ENCODE assay signal across 1 cellular context in genomic region chr15:88543065-88543776, GRCh38.
TF ChIP-seq lines count a peak whose summit lies in the region.

No MANE protein-coding gene starts in this region.

TF ChIP-seq in H1, 55 proteins besides CTCF, POLR2A, EP300 and RAD21:
- TF ChIP-seq POU5F1 (IDR thresholded peaks at IDR 0.05; ENCODE audit: low read depth, low read length) (no peak), JUN (IDR thresholded peaks at IDR 0.05; ENCODE audit: low read depth, low read length) (no peak), EGR1 (IDR thresholded peaks at IDR 0.05; ENCODE audit: borderline replicate concordance, low read depth, low read length) (no peak), BACH1 (IDR thresholded peaks at IDR 0.05; ENCODE audit: low read length) (no peak), MAFK (IDR thresholded peaks at IDR 0.05; ENCODE audit: low read depth, low read length) (no peak), JUND (IDR thresholded peaks at IDR 0.05; ENCODE audit: low read length) (no peak), KDM5A (IDR thresholded peaks at IDR 0.05; ENCODE audit: low read length) (no peak), NRF1 (IDR thresholded peaks at IDR 0.05; ENCODE audit: low read depth, low read length) (no peak), RFX5 (IDR thresholded peaks at IDR 0.05; ENCODE audit: borderline replicate concordance, low read depth, low read length) (no peak), MAX (IDR thresholded peaks at IDR 0.05) (no peak)
